In genomic region chr7:55310626-55311025, GRCh38 we compare ENCODE assay signal across 24 cellular contexts.
"Had no signal": no experiment of that assay in that cellular context is flagged by ENCODE, and none has a peak within 500 bp of the region (broad histone marks: within the 10 kb centered on the region; RNA-seq: fewer than 3 reads in every experiment).

No MANE protein-coding gene starts in this region.

- DNase-seq: activated CD4-positive, alpha-beta memory T cell treated with anti-CD3 and anti-CD28 coated beads, Interleukin-2, amount 10 ng/mL, durations not matched to agents 7 days and 5 days; activated CD4-positive, alpha-beta T cell treated with anti-CD3 and anti-CD28 coated beads for 36 hours; activated CD4-positive, alpha-beta T cell treated with anti-CD3 and anti-CD28 coated beads, Interleukin-2, amount 50 U/mL, for 1 hour; activated gamma-delta T cell; activated naive CD4-positive, alpha-beta T cell treated with anti-CD3 and anti-CD28 coated beads for 36 hours; activated naive CD8-positive, alpha-beta T cell treated with anti-CD3 and anti-CD28 coated beads for 36 hours; activated T-cell treated with anti-CD3 and anti-CD28 coated beads for 4 hours; activated T-cell treated with anti-CD3 and anti-CD28 coated beads, Interleukin-2, amount 50 U/mL, for 48 hours; brain microvascular endothelial cell; MG63; MV-4-11; NCI-H1105; NCI-H1436; NCI-H1694 treated with DMSO at 0.1 percent for 48 hours; NCI-H2029 treated with DMSO at 0.1 percent for 48 hours; NCI-H510A treated with DMSO at 0.1 percent for 48 hours; NCI-H69; NK-92 treated with Interleukin-12 subunit alpha and Interleukin-12 subunit beta, amount 100 ng/mL, for 24 hours; OCI-M1; SHP77 treated with DMSO at 0.1 percent for 48 hours; T-helper 9 cell had no signal

- H3K4me3 Mint-ChIP-seq: activated CD4-positive, alpha-beta memory T cell treated with anti-CD3 and anti-CD28 coated beads, Interleukin-2, amount 10 ng/mL, durations not matched to agents 7 days and 5 days; activated CD4-positive, alpha-beta T cell treated with anti-CD3 and anti-CD28 coated beads for 36 hours; activated naive CD4-positive, alpha-beta T cell treated with anti-CD3 and anti-CD28 coated beads for 36 hours; activated naive CD8-positive, alpha-beta T cell treated with anti-CD3 and anti-CD28 coated beads for 36 hours; T-helper 1 cell treated with Interleukin-12 subunit alpha and Interleukin-12 subunit beta and Interleukin-4 antibody, amounts not matched to agents 30 μg/mL and 1 μg/mL, for 36 hours had no signal

- H3K36me3 Mint-ChIP-seq: activated naive CD8-positive, alpha-beta T cell treated with anti-CD3 and anti-CD28 coated beads for 36 hours had no signal

- H3K36me3 ChIP-seq: brain microvascular endothelial cell, MG63 had no signal

- H3K27ac ChIP-seq: brain microvascular endothelial cell, VCaP had no signal

- H3K27me3 Mint-ChIP-seq: activated naive CD8-positive, alpha-beta T cell treated with anti-CD3 and anti-CD28 coated beads for 36 hours had no signal

- H3K27me3 ChIP-seq: brain microvascular endothelial cell, MG63 had no signal

- H3K27ac Mint-ChIP-seq: activated CD4-positive, alpha-beta memory T cell treated with anti-CD3 and anti-CD28 coated beads, Interleukin-2, amount 10 ng/mL, durations not matched to agents 7 days and 5 days; activated CD4-positive, alpha-beta T cell treated with anti-CD3 and anti-CD28 coated beads for 36 hours; activated naive CD4-positive, alpha-beta T cell treated with anti-CD3 and anti-CD28 coated beads for 36 hours; activated naive CD8-positive, alpha-beta T cell treated with anti-CD3 and anti-CD28 coated beads for 36 hours had no signal

- H3K4me3 ChIP-seq: MG63 had no signal

- H3K9me3 Mint-ChIP-seq: activated T-helper 17 cell treated with anti-CD3 and anti-CD28 coated beads, Interleukin-2, amount 50 U/mL, for 72 hours had no signal

- H3K9me3 ChIP-seq: MG63 had no signal

- ATAC-seq: activated T-helper 17 cell treated with anti-CD3 and anti-CD28 coated beads, Interleukin-2, amount 50 U/mL, for 72 hours had no signal
